ENCODE assay signal across 8 cellular contexts in the genomic region with DNA sequence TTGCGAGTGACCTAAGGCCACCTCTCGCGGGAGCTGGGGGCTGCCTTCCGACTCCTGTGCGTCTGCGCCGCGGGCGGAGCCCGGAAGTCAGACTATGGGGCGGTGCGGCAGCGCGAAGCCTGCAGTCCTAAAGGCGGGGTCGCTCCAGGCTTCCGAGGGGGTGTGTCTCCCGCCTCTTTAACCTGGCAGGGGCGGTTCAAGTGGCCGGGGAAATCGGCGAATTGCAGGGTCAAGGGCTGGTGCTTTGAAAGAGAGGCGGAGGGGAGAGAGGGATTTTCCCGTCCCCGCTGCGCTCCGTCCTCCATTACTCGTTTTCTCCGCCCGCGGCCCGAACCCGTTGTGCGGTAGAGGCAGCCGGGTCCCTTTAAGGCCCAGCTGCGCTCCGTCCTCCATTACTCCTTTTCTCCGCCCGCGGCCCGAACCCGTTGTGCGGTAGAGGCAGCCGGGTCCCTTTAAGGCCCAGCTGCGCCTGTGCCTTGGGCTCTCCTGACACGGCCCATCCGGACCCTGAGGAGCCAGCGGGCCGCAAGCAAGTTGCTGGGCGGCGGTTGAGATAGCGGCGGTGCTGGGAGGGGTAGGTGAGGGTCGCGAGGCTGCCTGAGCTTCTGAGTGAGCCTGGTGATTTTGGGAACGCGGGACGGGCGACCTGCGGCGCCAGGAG. TPM values are rescaled to one million over a fixed set of nuclear protein-coding genes. Genes with fewer than 3 reads are reported as not detected.
DNase-seq lines count a peak whose midpoint lies in the region; ATAC-seq and TF ChIP-seq lines count a peak whose summit lies in the region.
"Not testable (repeated sequence)": the region's sequence is repeated elsewhere in the genome, so short reads cannot be mapped to it uniquely, and the experiment has no call there.

A gene with protein sequence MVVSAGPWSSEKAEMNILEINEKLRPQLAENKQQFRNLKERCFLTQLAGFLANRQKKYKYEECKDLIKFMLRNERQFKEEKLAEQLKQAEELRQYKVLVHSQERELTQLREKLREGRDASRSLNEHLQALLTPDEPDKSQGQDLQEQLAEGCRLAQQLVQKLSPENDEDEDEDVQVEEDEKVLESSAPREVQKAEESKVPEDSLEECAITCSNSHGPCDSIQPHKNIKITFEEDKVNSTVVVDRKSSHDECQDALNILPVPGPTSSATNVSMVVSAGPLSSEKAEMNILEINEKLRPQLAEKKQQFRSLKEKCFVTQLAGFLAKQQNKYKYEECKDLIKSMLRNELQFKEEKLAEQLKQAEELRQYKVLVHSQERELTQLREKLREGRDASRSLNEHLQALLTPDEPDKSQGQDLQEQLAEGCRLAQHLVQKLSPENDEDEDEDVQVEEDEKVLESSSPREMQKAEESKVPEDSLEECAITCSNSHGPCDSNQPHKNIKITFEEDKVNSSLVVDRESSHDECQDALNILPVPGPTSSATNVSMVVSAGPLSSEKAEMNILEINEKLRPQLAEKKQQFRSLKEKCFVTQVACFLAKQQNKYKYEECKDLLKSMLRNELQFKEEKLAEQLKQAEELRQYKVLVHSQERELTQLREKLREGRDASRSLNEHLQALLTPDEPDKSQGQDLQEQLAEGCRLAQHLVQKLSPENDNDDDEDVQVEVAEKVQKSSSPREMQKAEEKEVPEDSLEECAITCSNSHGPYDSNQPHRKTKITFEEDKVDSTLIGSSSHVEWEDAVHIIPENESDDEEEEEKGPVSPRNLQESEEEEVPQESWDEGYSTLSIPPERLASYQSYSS (N-terminal part only) (plus strand): TSS at position 83 of the 661 bp plus-strand sequence. CDS start 21,820 bp downstream, outside the sequence.

- not testable (repeated sequence) for H3K9me3 ChIP-seq in BLaER1, colonic mucosa

- H4K20me1 ChIP-seq in BLaER1, result peaks cover 11% of the 10 kb centered on the region; the same call in 1 of the 2 replicates

- not testable (repeated sequence) for H3K4me1 ChIP-seq in BLaER1, colonic mucosa

- peak; percentile 89 for DNase-seq in NCI-H69 (lab: John Stamatoyannopoulos, UW)
- DNase-seq in activated CD4-positive, alpha-beta T cell treated with anti-CD3 and anti-CD28 coated beads for 48 hours, result peak; percentile 86
- peak; percentile 87 for DNase-seq in colonic mucosa
- DNase-seq in left lobe of liver (ENCODE audit: low spot score), result peak; percentile 92
- DNase-seq in stimulated activated CD4-positive, alpha-beta T cell treated with anti-CD3 and anti-CD28 coated beads, Interleukin-1b, Interleukin-23, amount 100 ng/mL, for 24 hours (ENCODE audit: low read depth in 4 of 4, low spot score in 1 of 4), result peak; percentile 49 to 79 (median 64)

- H3K36me3 ChIP-seq in BLaER1, colonic mucosa: not testable (repeated sequence)

- not testable (repeated sequence) for TF ChIP-seq CTCF in colonic mucosa (IDR thresholded peaks at IDR 0.05)

- not testable (repeated sequence) for H3K27me3 ChIP-seq in BLaER1, colonic mucosa

- H3K27ac ChIP-seq in BLaER1, result peak within 1 kb of the TSS; percentile 76
- H3K27ac ChIP-seq in colonic mucosa, result peak within 1 kb of the TSS; percentile 86

- intact Hi-C loops in colonic mucosa (cut with DNase I), result not testable (repeated sequence)

- H3K9ac ChIP-seq in BLaER1 (peak within 1 kb of the TSS; percentile 81), colonic mucosa (ENCODE audit: low read depth in 2 of 2, low read length in 2 of 2) (peak within 1 kb of the TSS; percentile 34 to 73)

- H3K4me3 ChIP-seq in BLaER1 (peak within 1 kb of the TSS; percentile 76), colonic mucosa (peak within 1 kb of the TSS; percentile 76)

- H3K4me2 ChIP-seq in BLaER1, result peak within 1 kb of the TSS; percentile 78

- peak; percentile 75 for ATAC-seq in GM19372 (IDR thresholded peaks at IDR 0.05; ENCODE audit: low read depth, unreplicated experiment)
- peak; percentile 72 for ATAC-seq in HG03460 (IDR thresholded peaks at IDR 0.05; ENCODE audit: unreplicated experiment)
- peak; percentile 82 for ATAC-seq in left lobe of liver

RNA-seq across cellular contexts. Expression of the gene that starts here (rescaled TPM):
- total RNA-seq in colonic mucosa (1 to 10 TPM; 6.6 to 7.8 TPM), left lobe of liver (17.7 TPM)

Comparison
In these comparisons a context has a peak if more than half of its experiments do, and no peak if none do; other contexts are left out.
1. Peak in every context shown above with its lines: DNase-seq, ATAC-seq, H3K4me3 ChIP-seq and H3K27ac ChIP-seq.